In genomic region chr2:96415684-96416083, GRCh38 we compare ENCODE assay signal across 21 cellular contexts.
DNase-seq lines count a peak whose midpoint lies in the region; ATAC-seq and TF ChIP-seq lines count a peak whose summit lies in the region.
"Had no signal": no experiment of that assay in that cellular context is flagged by ENCODE, and none has a peak within 500 bp of the region (broad histone marks: within the 10 kb centered on the region; RNA-seq: fewer than 3 reads in every experiment).

No MANE protein-coding gene starts in this region.

- H3K9me3 ChIP-seq in breast epithelium = peaks cover 0 to 3% of the 10 kb centered on the region in 2 donors
- H3K9me3 ChIP-seq: BE2C, HAP-1 had no signal

- no peak overlapping the region for H3K4me3 Mint-ChIP-seq in MCF 10A (ENCODE audit: unreplicated experiment)
- H3K4me3 Mint-ChIP-seq in activated CD8-positive, alpha-beta T cell treated with anti-CD3 and anti-CD28 coated beads for 36 hours = no peak overlapping the region
- H3K4me3 Mint-ChIP-seq: CD14-positive monocyte; CD4-positive, alpha-beta T cell; CD8-positive, alpha-beta memory T cell; HFFc6 had no signal

- H3K9me3 Mint-ChIP-seq in MCF 10A (ENCODE audit: unreplicated experiment) = peaks cover 8% of the 10 kb centered on the region
- H3K9me3 Mint-ChIP-seq in activated CD8-positive, alpha-beta T cell treated with anti-CD3 and anti-CD28 coated beads for 36 hours = peaks cover 19% of the 10 kb centered on the region

- H3K36me3 Mint-ChIP-seq in MCF 10A (ENCODE audit: insufficient read depth, unreplicated experiment) = no peaks in the 10 kb centered on the region
- H3K36me3 Mint-ChIP-seq in activated CD8-positive, alpha-beta T cell treated with anti-CD3 and anti-CD28 coated beads for 36 hours (ENCODE audit: low read depth) = no peaks in the 10 kb centered on the region
- H3K36me3 Mint-ChIP-seq: CD14-positive monocyte had no signal

- DNase-seq in breast epithelium (ENCODE audit: low spot score in 2 of 2) (no peak), MCF 10A (ENCODE audit: unreplicated experiment) (no peak), dermis blood vessel endothelial cell (peak; percentile 24), mesenteric fat pad (ENCODE audit: low spot score) (peak; percentile 60)
- DNase-seq in activated CD8-positive, alpha-beta T cell treated with anti-CD3 and anti-CD28 coated beads for 36 hours = no peak
- DNase-seq: 8988T; ACHN; AML-193; BE2C; CD4-positive, alpha-beta T cell; CD8-positive, alpha-beta memory T cell; DMS53; DMS79 treated with DMSO at 0.1 percent for 48 hours; GF-D8; GOT3; HFFc6 had no signal

- BruUV-seq in MCF 10A (replicated peaks; lab: Mats Ljungman, UMichigan) = no TSS peak

- intact Hi-C loops in breast epithelium (cut with DNase I; ENCODE audit: low total_unique reads) = no loop called here
- intact Hi-C loops in MCF 10A (cut with micrococcal nuclease) = no loop called here
- intact Hi-C loops in activated CD8-positive, alpha-beta T cell treated with anti-CD3 and anti-CD28 coated beads for 36 hours (cut with micrococcal nuclease) = no loop called here

- H3K27me3 ChIP-seq in breast epithelium = no peaks in the 10 kb centered on the region
- H3K27me3 ChIP-seq: BE2C; BLaER1 treated with 17β-estradiol and CSF1 and Interleukin-3, amounts not matched to agents 10 nM and 100 nM had no signal

- POLR2A ChIA-PET in MCF 10A (lab: Yijun Ruan, JAX) = no interaction called here
- POLR2A ChIA-PET in activated CD8-positive, alpha-beta T cell treated with anti-CD3 and anti-CD28 coated beads for 36 hours (lab: Charles Lee) = no interaction called here

- CTCF ChIA-PET in MCF 10A (lab: Yijun Ruan, JAX) = interaction anchor here (12.7 kb wide), 1 partner anchor 95 kb away, joined by 360 read pairs; the partner anchor contains the start of gene NEURL3
- CTCF ChIA-PET in activated CD8-positive, alpha-beta T cell treated with anti-CD3 and anti-CD28 coated beads for 36 hours (lab: Charles Lee) = no interaction called here

- no peak for ATAC-seq in activated CD8-positive, alpha-beta T cell treated with anti-CD3 and anti-CD28 coated beads for 36 hours
- no peak for ATAC-seq in GM21526 (IDR thresholded peaks at IDR 0.05; ENCODE audit: low FRiP score, unreplicated experiment)
- ATAC-seq: A549 had no signal

- no peak overlapping the region for H3K4me3 ChIP-seq in breast epithelium
- H3K4me3 ChIP-seq: A549; BLaER1 treated with 17β-estradiol and CSF1 and Interleukin-3, amounts not matched to agents 10 nM and 100 nM; HAP-1 had no signal

- H3K27ac ChIP-seq in breast epithelium = peak overlapping the region; percentile 40 to 66
- H3K27ac ChIP-seq: A549; BLaER1 treated with 17β-estradiol and CSF1 and Interleukin-3, amounts not matched to agents 10 nM and 100 nM had no signal

- H3K4me1 Mint-ChIP-seq in MCF 10A (ENCODE audit: insufficient read depth, unreplicated experiment) = peaks cover 6% of the 10 kb centered on the region
- H3K4me1 Mint-ChIP-seq in activated CD8-positive, alpha-beta T cell treated with anti-CD3 and anti-CD28 coated beads for 36 hours (ENCODE audit: low read depth) = peaks cover 1% of the 10 kb centered on the region
- H3K4me1 Mint-ChIP-seq: CD14-positive monocyte had no signal

- no peak for TF ChIP-seq POLR2A in breast epithelium (IDR thresholded peaks at IDR 0.05)

- no peaks in the 10 kb centered on the region for H3K36me3 ChIP-seq in breast epithelium
- H3K36me3 ChIP-seq: BE2C; BLaER1 treated with 17β-estradiol and CSF1 and Interleukin-3, amounts not matched to agents 10 nM and 100 nM; HAP-1 had no signal

- TF ChIP-seq CTCF in breast epithelium (IDR thresholded peaks at IDR 0.05) (no peak), MCF 10A (IDR thresholded peaks at IDR 0.05; ENCODE audit: unreplicated experiment) (no peak)
- TF ChIP-seq CTCF in activated CD8-positive, alpha-beta T cell treated with anti-CD3 and anti-CD28 coated beads for 36 hours (IDR thresholded peaks at IDR 0.05) = no peak

- peaks cover 0 to 6% of the 10 kb centered on the region in 2 donors for H3K4me1 ChIP-seq in breast epithelium
- H3K4me1 ChIP-seq: BE2C; BLaER1 treated with 17β-estradiol and CSF1 and Interleukin-3, amounts not matched to agents 10 nM and 100 nM had no signal

- no peak overlapping the region for H3K27ac Mint-ChIP-seq in MCF 10A (ENCODE audit: low read depth, unreplicated experiment)
- no peak overlapping the region for H3K27ac Mint-ChIP-seq in activated CD8-positive, alpha-beta T cell treated with anti-CD3 and anti-CD28 coated beads for 36 hours
- H3K27ac Mint-ChIP-seq: CD14-positive monocyte; CD4-positive, alpha-beta T cell; HFFc6 had no signal

- peaks cover 18% of the 10 kb centered on the region for H3K27me3 Mint-ChIP-seq in MCF 10A (ENCODE audit: insufficient read depth, unreplicated experiment)
- H3K27me3 Mint-ChIP-seq in activated CD8-positive, alpha-beta T cell treated with anti-CD3 and anti-CD28 coated beads for 36 hours = no peaks in the 10 kb centered on the region
- H3K27me3 Mint-ChIP-seq: CD4-positive, alpha-beta T cell had no signal

Comparison
In these comparisons a context has a peak if more than half of its experiments do, and no peak if none do; other contexts are left out.
1. DNase-seq: peak in dermis blood vessel endothelial cell (single experiment) and mesenteric fat pad (single experiment); none in breast epithelium (0 of 2), MCF 10A (single experiment) and activated CD8-positive, alpha-beta T cell treated with anti-CD3 and anti-CD28 coated beads for 36 hours (single experiment).